In the genomic region with DNA sequence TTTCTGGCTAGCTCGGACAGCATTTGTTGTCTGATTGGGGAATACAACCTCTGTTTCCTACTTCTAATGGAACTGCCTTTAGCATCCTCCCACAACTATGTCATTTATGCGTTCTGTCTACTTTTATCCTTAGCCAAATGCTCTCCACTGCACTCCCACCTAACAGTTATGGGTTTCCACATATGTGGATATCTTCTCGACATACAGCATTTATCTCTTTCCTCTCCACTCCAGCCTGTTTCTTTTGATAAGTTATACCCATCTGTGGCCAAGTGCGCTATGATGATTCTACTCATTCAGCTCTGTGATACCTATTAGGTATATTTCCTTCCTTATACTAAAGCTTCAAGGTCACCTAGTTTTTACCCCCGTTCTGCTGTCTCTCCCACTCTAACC, we compare ENCODE assay signal across 22 cellular contexts.
"Had no signal": no experiment of that assay in that cellular context is flagged by ENCODE, and none has a peak within 500 bp of the region (broad histone marks: within the 10 kb centered on the region; RNA-seq: fewer than 3 reads in every experiment).

No MANE protein-coding gene starts in this region.

- H3K36me3 ChIP-seq: MG63 had no signal

- H3K4me3 ChIP-seq: MG63 had no signal

- DNase-seq: KBM-7, MG63, NCI-H1092, NCI-H1105 treated with DMSO at 0.1 percent for 48 hours, NCI-H1417 treated with DMSO at 0.1 percent for 48 hours, NCI-H146, NCI-H1694 treated with DMSO at 0.1 percent for 48 hours, NCI-H1930, NCI-H2081, NCI-H2171, NCI-H226, NCI-H446, NCI-H510A, NCI-H524 treated with DMSO at 0.1 percent for 48 hours, NCI-H69, NCI-H774, PC-3, SHP77 had no signal

- H3K27ac ChIP-seq: HL-60, RWPE1 had no signal

- H3K27me3 ChIP-seq: MG63 had no signal

- ATAC-seq: Panc1, PC-3, SK-N-SH treated with all-trans-retinoic acid at 6 μM for 48 hours had no signal
